34 cellular contexts compared by ENCODE assay signal in the genomic region with DNA sequence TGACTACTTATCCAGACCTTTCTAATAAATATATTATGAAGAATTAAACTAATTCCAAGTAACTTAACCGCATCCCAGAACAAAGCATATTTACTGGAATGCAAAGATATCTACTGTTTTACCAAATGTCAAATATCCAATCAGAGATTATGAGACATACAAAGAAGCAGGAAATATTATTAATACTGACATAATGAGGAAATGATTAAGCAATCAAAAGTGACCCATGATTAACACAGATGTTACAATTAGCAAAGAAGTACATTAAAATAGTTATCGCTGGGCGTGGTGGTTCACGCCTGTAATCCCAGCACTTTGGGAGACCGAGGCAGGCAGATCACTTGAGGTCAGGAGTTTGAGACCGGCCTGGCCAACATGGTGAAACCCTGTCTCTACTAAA.
"Had no signal": no experiment of that assay in that cellular context is flagged by ENCODE, and none has a peak within 500 bp of the region (broad histone marks: within the 10 kb centered on the region; RNA-seq: fewer than 3 reads in every experiment).

No MANE protein-coding gene starts in this region.

- H3K4me3 ChIP-seq: MG63 had no signal

- H3K36me3 ChIP-seq: MG63 had no signal

- H3K27me3 ChIP-seq: MG63 had no signal

- DNase-seq: Karpas-422, Kasumi-1, MG63, MM.1S, MV-4-11, NCI-H1048, NCI-H1092, NCI-H1092 treated with DMSO at 0.1 percent for 48 hours, NCI-H1105, NCI-H1105 treated with DMSO at 0.1 percent for 48 hours, NCI-H1417, NCI-H1417 treated with DMSO at 0.1 percent for 48 hours, NCI-H1436, NCI-H1436 treated with DMSO at 0.1 percent for 48 hours, NCI-H146, NCI-H1694, NCI-H1694 treated with DMSO at 0.1 percent for 48 hours, NCI-H187, NCI-H187 treated with DMSO at 0.1 percent for 48 hours, NCI-H1930, NCI-H2029, NCI-H2029 treated with DMSO at 0.1 percent for 48 hours, NCI-H2081, NCI-H2081 treated with DMSO at 0.1 percent for 48 hours, NCI-H2107, NCI-H2171, NCI-H2171 treated with DMSO at 0.1 percent for 48 hours, NCI-H2227 treated with DMSO at 0.1 percent for 48 hours, NCI-H226, NCI-H345, NCI-H446, NCI-H446 treated with DMSO at 0.1 percent for 48 hours, NCI-H510A, NCI-H510A treated with DMSO at 0.1 percent for 48 hours had no signal
